Comparison of ENCODE assay signal across 18 cellular contexts in genomic region chr3:63654931-63655330, GRCh38. TPM values are rescaled to one million over a fixed set of nuclear protein-coding genes. Genes with fewer than 3 reads are reported as not detected.
"Had no signal": no experiment of that assay in that cellular context is flagged by ENCODE, and none has a peak within 500 bp of the region (broad histone marks: within the 10 kb centered on the region; RNA-seq: fewer than 3 reads in every experiment).

No MANE protein-coding gene starts in this region.

- H3K27me3 ChIP-seq: adrenal gland, thyroid gland had no signal

- H3K9me3 ChIP-seq: adrenal gland, thyroid gland had no signal

- H3K36me3 ChIP-seq: adrenal gland, thyroid gland had no signal

- H3K27ac ChIP-seq: adrenal gland, thyroid gland had no signal

- H3K4me1 ChIP-seq: adrenal gland, thyroid gland had no signal

- H3K4me3 ChIP-seq: adrenal gland, lung, thyroid gland had no signal

- DNase-seq: activated CD4-positive, alpha-beta T cell treated with anti-CD3 and anti-CD28 coated beads, Interleukin-2, amount 10 ng/mL, durations not matched to agents 24 days and 14 days; activated CD8-positive, alpha-beta memory T cell treated with anti-CD3 and anti-CD28 coated beads for 24 hours; activated naive CD4-positive, alpha-beta T cell treated with anti-CD3 and anti-CD28 coated beads, Interleukin-2, amount 10 ng/mL, durations not matched to agents 7 days and 5 days; adrenal gland; effector memory CD8-positive, alpha-beta T cell; glutamatergic neuron; immature natural killer cell; left cardiac atrium; midbrain; naive B cell; posterior cingulate gyrus; thyroid gland had no signal

- ATAC-seq: activated T-helper 17 cell treated with anti-CD3 and anti-CD28 coated beads, Interleukin-2, amount 50 U/mL, for 72 hours; effector memory CD8-positive, alpha-beta T cell; left cardiac atrium; stimulated activated effector memory CD8-positive, alpha-beta T cell treated with anti-CD3 and anti-CD28 coated beads, Interleukin-12 subunit alpha, Interleukin-12 subunit beta, amount 100 ng/mL, for 72 hours; WTC11 had no signal

RNA-seq across cellular contexts. Expression of gene SNTN, which starts 2.5 kb away (rescaled TPM):
- total RNA-seq: activated CD4-positive, alpha-beta T cell treated with anti-CD3 and anti-CD28 coated beads, Interleukin-2, amount 10 ng/mL, durations not matched to agents 24 days and 14 days; activated T-helper 17 cell treated with anti-CD3 and anti-CD28 coated beads, Interleukin-2, amount 50 U/mL, for 72 hours; adrenal gland; epithelial cell of proximal tubule; fibroblast of villous mesenchyme; left cardiac atrium; thyroid gland; WTC11 had no signal
- polyA plus RNA-seq: adrenal gland, immature natural killer cell had no signal
